Comparison of ENCODE assay signal across 1 cellular context in genomic region chr10:126262186-126262838, GRCh38.
TF ChIP-seq lines count a peak whose summit lies in the region.

No MANE protein-coding gene starts in this region.

TF ChIP-seq in GM23338, 12 proteins besides CTCF, POLR2A, EP300 and RAD21 (continued from another document):
- TF ChIP-seq ZNF462 (CRISPR knock-in tag; IDR thresholded peaks at IDR 0.05) (no peak), STAT1 (IDR thresholded peaks at IDR 0.05; ENCODE audit: unreplicated experiment) (no peak), JUNB (IDR thresholded peaks at IDR 0.05; ENCODE audit: unreplicated experiment) (no peak), EZH2phosphoT487 (IDR thresholded peaks at IDR 0.05; ENCODE audit: unreplicated experiment) (no peak), EZH2 (IDR thresholded peaks at IDR 0.05; ENCODE audit: low read depth, unreplicated experiment) (no peak), CREB1 (CRISPR knock-in tag; IDR thresholded peaks at IDR 0.05; ENCODE audit: low read depth) (no peak), NANOG (IDR thresholded peaks at IDR 0.05; ENCODE audit: borderline replicate concordance) (no peak), ZNF331 (CRISPR knock-in tag; IDR thresholded peaks at IDR 0.05; ENCODE audit: low read depth) (no peak)
- TF ChIP-seq, protein P1, sequence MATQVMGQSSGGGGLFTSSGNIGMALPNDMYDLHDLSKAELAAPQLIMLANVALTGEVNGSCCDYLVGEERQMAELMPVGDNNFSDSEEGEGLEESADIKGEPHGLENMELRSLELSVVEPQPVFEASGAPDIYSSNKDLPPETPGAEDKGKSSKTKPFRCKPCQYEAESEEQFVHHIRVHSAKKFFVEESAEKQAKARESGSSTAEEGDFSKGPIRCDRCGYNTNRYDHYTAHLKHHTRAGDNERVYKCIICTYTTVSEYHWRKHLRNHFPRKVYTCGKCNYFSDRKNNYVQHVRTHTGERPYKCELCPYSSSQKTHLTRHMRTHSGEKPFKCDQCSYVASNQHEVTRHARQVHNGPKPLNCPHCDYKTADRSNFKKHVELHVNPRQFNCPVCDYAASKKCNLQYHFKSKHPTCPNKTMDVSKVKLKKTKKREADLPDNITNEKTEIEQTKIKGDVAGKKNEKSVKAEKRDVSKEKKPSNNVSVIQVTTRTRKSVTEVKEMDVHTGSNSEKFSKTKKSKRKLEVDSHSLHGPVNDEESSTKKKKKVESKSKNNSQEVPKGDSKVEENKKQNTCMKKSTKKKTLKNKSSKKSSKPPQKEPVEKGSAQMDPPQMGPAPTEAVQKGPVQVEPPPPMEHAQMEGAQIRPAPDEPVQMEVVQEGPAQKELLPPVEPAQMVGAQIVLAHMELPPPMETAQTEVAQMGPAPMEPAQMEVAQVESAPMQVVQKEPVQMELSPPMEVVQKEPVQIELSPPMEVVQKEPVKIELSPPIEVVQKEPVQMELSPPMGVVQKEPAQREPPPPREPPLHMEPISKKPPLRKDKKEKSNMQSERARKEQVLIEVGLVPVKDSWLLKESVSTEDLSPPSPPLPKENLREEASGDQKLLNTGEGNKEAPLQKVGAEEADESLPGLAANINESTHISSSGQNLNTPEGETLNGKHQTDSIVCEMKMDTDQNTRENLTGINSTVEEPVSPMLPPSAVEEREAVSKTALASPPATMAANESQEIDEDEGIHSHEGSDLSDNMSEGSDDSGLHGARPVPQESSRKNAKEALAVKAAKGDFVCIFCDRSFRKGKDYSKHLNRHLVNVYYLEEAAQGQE (IDR thresholded peaks at IDR 0.05; ENCODE audit: unreplicated experiment) = no peak
- TF ChIP-seq, protein P2, sequence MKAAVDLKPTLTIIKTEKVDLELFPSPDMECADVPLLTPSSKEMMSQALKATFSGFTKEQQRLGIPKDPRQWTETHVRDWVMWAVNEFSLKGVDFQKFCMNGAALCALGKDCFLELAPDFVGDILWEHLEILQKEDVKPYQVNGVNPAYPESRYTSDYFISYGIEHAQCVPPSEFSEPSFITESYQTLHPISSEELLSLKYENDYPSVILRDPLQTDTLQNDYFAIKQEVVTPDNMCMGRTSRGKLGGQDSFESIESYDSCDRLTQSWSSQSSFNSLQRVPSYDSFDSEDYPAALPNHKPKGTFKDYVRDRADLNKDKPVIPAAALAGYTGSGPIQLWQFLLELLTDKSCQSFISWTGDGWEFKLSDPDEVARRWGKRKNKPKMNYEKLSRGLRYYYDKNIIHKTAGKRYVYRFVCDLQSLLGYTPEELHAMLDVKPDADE (IDR thresholded peaks at IDR 0.05) = no peak
TF ChIP-seq in GM23338: peak in this region for 0.
